Comparison of ENCODE assay signal across 8 cellular contexts in genomic region chr10:3782456-3783312, GRCh38. TPM values are rescaled to one million over a fixed set of nuclear protein-coding genes. Genes with fewer than 3 reads are reported as not detected.
A peak's percentile ranks its signal among the peaks of the same experiment; 100 is the strongest.
DNase-seq lines count a peak whose midpoint lies in the region; ATAC-seq and TF ChIP-seq lines count a peak whose summit lies in the region.

No MANE protein-coding gene starts in this region.

- H3K4me2 ChIP-seq in DOHH2 (ENCODE audit: low read length): peak overlapping the region; percentile 86
- H3K4me2 ChIP-seq in neural progenitor cell: peak overlapping the region; percentile 86

- H3K4me3 ChIP-seq in DOHH2 (ENCODE audit: low read length) (peak overlapping the region; percentile 80), Panc1 (ENCODE audit: low read depth in 2 of 2, low read length in 2 of 2) (peak overlapping the region; percentile 96 to 98), neural progenitor cell (peak overlapping the region; percentile 84)

- H4K20me1 ChIP-seq in DOHH2 (ENCODE audit: control insufficient read depth, insufficient read depth, low read depth, low read length) (peaks cover 38% of the 10 kb centered on the region), neural progenitor cell (ENCODE audit: low read depth) (peaks cover 57% of the 10 kb centered on the region)

- peak overlapping the region; percentile 98 for H3K27ac Mint-ChIP-seq in activated naive CD8-positive, alpha-beta T cell treated with anti-CD3 and anti-CD28 coated beads, Interleukin-2, amount 50 U/mL, for 24 hours
- peak overlapping the region; percentile 97 for H3K27ac Mint-ChIP-seq in neural progenitor cell

- TF ChIP-seq CTCF in DOHH2 (IDR thresholded peaks at IDR 0.05; ENCODE audit: low read depth, low read length, poor library complexity, severe bottlenecking) (no peak), Panc1 (IDR thresholded peaks at IDR 0.05) (no peak), neural progenitor cell (IDR thresholded peaks at IDR 0.05) (no peak)

- H3K4me1 ChIP-seq in DOHH2 (ENCODE audit: control insufficient read depth, low read length) (peaks cover 28% of the 10 kb centered on the region), Panc1 (ENCODE audit: control insufficient read depth, insufficient read depth, low read length) (peaks cover 21% of the 10 kb centered on the region), neural progenitor cell (peaks cover 18% of the 10 kb centered on the region)

- in situ Hi-C loops in Panc1 (cut with HindIII; ENCODE audit: low pct_unique_long_range_greater_than_20kb, low sequenced_read_pairs): no loop called here

- intact Hi-C loops in Panc1 (cut with micrococcal nuclease; ENCODE audit: unreplicated experiment): loop anchor here (5.0 to 10.0 kb wide), 2 partner anchors 572 to 585 kb away; no protein-coding TSS in a partner anchor

- H3K27ac ChIP-seq in DOHH2 (ENCODE audit: low read depth, low read length): peak overlapping the region; percentile 90
- H3K27ac ChIP-seq in Panc1 (ENCODE audit: low read length): peak overlapping the region; percentile 100
- no peak overlapping the region for H3K27ac ChIP-seq in neural progenitor cell

- peak; percentile 83 for DNase-seq in Panc1 (ENCODE audit: low read depth, low spot score)
- no peak for DNase-seq in activated naive CD8-positive, alpha-beta T cell treated with anti-CD3 and anti-CD28 coated beads, Interleukin-2, amount 50 U/mL, for 24 hours
- DNase-seq in glomerular endothelial cell (ENCODE audit: extremely low read depth, low read depth, low spot score): peak; percentile 70
- DNase-seq in neural progenitor cell (ENCODE audit: low spot score): no peak
- DNase-seq in GM19238 (ENCODE audit: insufficient read length, low spot score): no peak

- peaks cover 73% of the 10 kb centered on the region for H3K36me3 ChIP-seq in DOHH2 (ENCODE audit: control insufficient read depth, low read length)
- H3K36me3 ChIP-seq in Panc1 (ENCODE audit: control insufficient read depth, insufficient read depth, low read length): peaks cover 32% of the 10 kb centered on the region
- no peaks in the 10 kb centered on the region for H3K36me3 ChIP-seq in neural progenitor cell

- H3K36me3 Mint-ChIP-seq in activated naive CD8-positive, alpha-beta T cell treated with anti-CD3 and anti-CD28 coated beads, Interleukin-2, amount 50 U/mL, for 24 hours (ENCODE audit: low read depth): peaks cover 68% of the 10 kb centered on the region
- peaks cover 37% of the 10 kb centered on the region for H3K36me3 Mint-ChIP-seq in neural progenitor cell

- H3F3A ChIP-seq in DOHH2 (ENCODE audit: control insufficient read depth, insufficient read depth): peaks cover 9% of the 10 kb centered on the region
- peaks cover 17% of the 10 kb centered on the region for H3F3A ChIP-seq in neural progenitor cell (ENCODE audit: low read depth)

- H3K9ac ChIP-seq in neural progenitor cell: peak overlapping the region; percentile 59

- H3K9me3 ChIP-seq in DOHH2 (ENCODE audit: control insufficient read depth, insufficient read depth, low read length) (no peaks in the 10 kb centered on the region), Panc1 (ENCODE audit: control insufficient read depth, insufficient read depth, low read depth, low read length) (no peaks in the 10 kb centered on the region), neural progenitor cell (ENCODE audit: low read depth) (no peaks in the 10 kb centered on the region)

- no peak overlapping the region for H2AFZ ChIP-seq in neural progenitor cell (replicated peaks)

- no peaks in the 10 kb centered on the region for H3K9me3 Mint-ChIP-seq in activated naive CD8-positive, alpha-beta T cell treated with anti-CD3 and anti-CD28 coated beads, Interleukin-2, amount 50 U/mL, for 24 hours
- H3K9me3 Mint-ChIP-seq in neural progenitor cell: no peaks in the 10 kb centered on the region

- H3K27me3 ChIP-seq in DOHH2 (ENCODE audit: control insufficient read depth, low read length) (no peaks in the 10 kb centered on the region), Panc1 (ENCODE audit: control insufficient read depth, insufficient read depth, low read length) (no peaks in the 10 kb centered on the region), neural progenitor cell (peaks cover 17% of the 10 kb centered on the region)

- ATAC-seq in HG02610 (IDR thresholded peaks at IDR 0.05; ENCODE audit: unreplicated experiment) (peak; percentile 24), Panc1 (peak; percentile 1; the same call in 1 of the 2 replicates), HG03139 (IDR thresholded peaks at IDR 0.05; ENCODE audit: unreplicated experiment) (no peak)
- peak; percentile 13 for ATAC-seq in activated naive CD8-positive, alpha-beta T cell treated with anti-CD3 and anti-CD28 coated beads, Interleukin-2, amount 50 U/mL, for 24 hours

- BruUV-seq in Panc1 (replicated peaks; lab: Mats Ljungman, UMichigan): no TSS peak

- no peaks in the 10 kb centered on the region for H3K27me3 Mint-ChIP-seq in activated naive CD8-positive, alpha-beta T cell treated with anti-CD3 and anti-CD28 coated beads, Interleukin-2, amount 50 U/mL, for 24 hours
- peaks cover 18% of the 10 kb centered on the region for H3K27me3 Mint-ChIP-seq in neural progenitor cell (ENCODE audit: insufficient read depth, low read depth)

- H3K79me2 ChIP-seq in DOHH2 (ENCODE audit: control insufficient read depth, low read length) (peaks cover 64% of the 10 kb centered on the region), neural progenitor cell (ENCODE audit: low read depth) (peaks cover 58% of the 10 kb centered on the region)

- H3K9me2 ChIP-seq in DOHH2 (replicated peaks; ENCODE audit: control insufficient read depth, low read length): no peaks in the 10 kb centered on the region

- H3K4me1 Mint-ChIP-seq in activated naive CD8-positive, alpha-beta T cell treated with anti-CD3 and anti-CD28 coated beads, Interleukin-2, amount 50 U/mL, for 24 hours: peaks cover 63% of the 10 kb centered on the region
- H3K4me1 Mint-ChIP-seq in neural progenitor cell: peaks cover 34% of the 10 kb centered on the region

- peak overlapping the region; percentile 97 for H3K4me3 Mint-ChIP-seq in activated naive CD8-positive, alpha-beta T cell treated with anti-CD3 and anti-CD28 coated beads, Interleukin-2, amount 50 U/mL, for 24 hours
- peak overlapping the region; percentile 97 for H3K4me3 Mint-ChIP-seq in neural progenitor cell

- CTCF ChIA-PET in Panc1 (lab: Charles Lee): no interaction called here

- POLR2A ChIA-PET in Panc1 (lab: Charles Lee): interaction anchor here (0.5 to 1.6 kb wide), 5 partner anchors 25 to 392 kb away, joined by 3 to 6 read pairs (median 4); no protein-coding TSS in a partner anchor

RNA-seq across cellular contexts. Expression of gene KLF6, which starts 2.3 kb away (rescaled TPM):
- total RNA-seq in Panc1 (2021; ENCODE audit: unreplicated experiment) (177 TPM), glomerular endothelial cell (126 and 247 TPM in 2 replicates), neural progenitor cell (ENCODE audit: low replicate concordance) (8.7 and 11.9 TPM in 2 replicates)
- polyA plus RNA-seq in Panc1 (2012; ENCODE audit: insufficient read length): 108 TPM

Comparison
In these comparisons a context has a peak if more than half of its experiments do, and no peak if none do; other contexts are left out.
1. DNase-seq: peak in Panc1 (single experiment) and glomerular endothelial cell (single experiment); none in activated naive CD8-positive, alpha-beta T cell treated with anti-CD3 and anti-CD28 coated beads, Interleukin-2, amount 50 U/mL, for 24 hours (single experiment), neural progenitor cell (single experiment) and GM19238 (single experiment).
2. Peak in every context shown above with its lines, with median percentiles within 50 percentile points of each other: H3K4me3 ChIP-seq.